In the genomic region with DNA sequence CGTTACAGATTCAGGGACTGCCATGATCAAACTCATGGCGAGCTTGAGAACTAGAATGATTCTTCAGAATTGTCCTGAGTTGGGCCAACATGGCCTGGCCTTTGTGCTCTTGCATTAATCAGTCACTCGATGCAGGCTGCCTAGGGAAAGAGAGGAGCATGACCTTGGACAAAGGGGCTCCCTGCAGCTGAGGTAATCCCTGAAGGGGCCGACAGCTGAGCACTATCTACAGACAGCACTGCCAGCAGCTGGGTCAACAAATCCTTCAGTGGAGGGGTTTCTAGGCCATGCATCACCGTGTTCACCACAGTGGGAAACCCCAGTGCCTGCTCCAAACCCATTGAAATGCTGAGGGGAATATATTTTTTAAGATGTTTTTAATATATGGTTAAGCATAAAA, we compare ENCODE assay signal across 19 cellular contexts.
DNase-seq lines count a peak whose midpoint lies in the region; ATAC-seq and TF ChIP-seq lines count a peak whose summit lies in the region.
"Had no signal": no experiment of that assay in that cellular context is flagged by ENCODE, and none has a peak within 500 bp of the region (broad histone marks: within the 10 kb centered on the region; RNA-seq: fewer than 3 reads in every experiment).

No MANE protein-coding gene starts in this region.

- H3K4me3 Mint-ChIP-seq in CD8-positive, alpha-beta T cell, result no peak overlapping the region
- H3K4me3 Mint-ChIP-seq: activated naive CD8-positive, alpha-beta T cell treated with anti-CD3 and anti-CD28 coated beads for 36 hours; activated T-cell treated with anti-CD3 and anti-CD28 coated beads, Interleukin-2, amount 50 U/mL, for 4 hours; CD14-positive monocyte; stimulated activated naive CD8-positive, alpha-beta T cell treated with anti-CD3 and anti-CD28 coated beads, Interleukin-15, amount 100 ng/mL, for 72 hours had no signal

- POLR2A ChIA-PET in CD8-positive, alpha-beta T cell (lab: Charles Lee), result no interaction called here

- peaks cover 8% of the 10 kb centered on the region for H3K27me3 Mint-ChIP-seq in CD8-positive, alpha-beta T cell (ENCODE audit: low read depth)

- H3K9me3 ChIP-seq in CD8-positive, alpha-beta T cell (ENCODE audit: low read length), result no peaks in the 10 kb centered on the region
- H3K9me3 ChIP-seq: breast epithelium, esophagus muscularis mucosa had no signal

- H3K36me3 Mint-ChIP-seq in CD8-positive, alpha-beta T cell, result no peaks in the 10 kb centered on the region
- H3K36me3 Mint-ChIP-seq: activated naive CD8-positive, alpha-beta T cell treated with anti-CD3 and anti-CD28 coated beads for 36 hours; CD14-positive monocyte had no signal

- H3K9me3 Mint-ChIP-seq in CD8-positive, alpha-beta T cell, result no peaks in the 10 kb centered on the region
- H3K9me3 Mint-ChIP-seq: activated naive CD8-positive, alpha-beta T cell treated with anti-CD3 and anti-CD28 coated beads for 36 hours; activated T-cell treated with anti-CD3 and anti-CD28 coated beads, Interleukin-2, amount 50 U/mL, for 4 hours; CD14-positive monocyte; stimulated activated naive CD8-positive, alpha-beta T cell treated with anti-CD3 and anti-CD28 coated beads, Interleukin-15, amount 100 ng/mL, for 72 hours had no signal

- no peak overlapping the region for H3K27ac Mint-ChIP-seq in CD8-positive, alpha-beta T cell
- H3K27ac Mint-ChIP-seq: activated naive CD8-positive, alpha-beta T cell treated with anti-CD3 and anti-CD28 coated beads for 36 hours; CD14-positive monocyte had no signal

- TF ChIP-seq CTCF in CD8-positive, alpha-beta T cell (IDR thresholded peaks at IDR 0.05), result no peak

- no peaks in the 10 kb centered on the region for H3K4me1 Mint-ChIP-seq in CD8-positive, alpha-beta T cell (ENCODE audit: low read depth)
- H3K4me1 Mint-ChIP-seq: activated naive CD8-positive, alpha-beta T cell treated with anti-CD3 and anti-CD28 coated beads for 36 hours; CD14-positive monocyte; stimulated activated naive CD8-positive, alpha-beta T cell treated with anti-CD3 and anti-CD28 coated beads, Interleukin-15, amount 100 ng/mL, for 72 hours had no signal

- H3K4me3 ChIP-seq in CD8-positive, alpha-beta T cell (ENCODE audit: low read depth, low read length), result no peak overlapping the region
- H3K4me3 ChIP-seq: breast epithelium, esophagus muscularis mucosa had no signal

- CTCF ChIA-PET in CD8-positive, alpha-beta T cell (lab: Charles Lee), result no interaction called here

- H3K27me3 ChIP-seq in CD8-positive, alpha-beta T cell (ENCODE audit: insufficient read depth, low read length), result no peaks in the 10 kb centered on the region
- H3K27me3 ChIP-seq: breast epithelium, esophagus muscularis mucosa had no signal

- intact Hi-C loops in CD8-positive, alpha-beta T cell (cut with DNase I, micrococcal nuclease), result no loop called here

- H3K36me3 ChIP-seq in CD8-positive, alpha-beta T cell (ENCODE audit: insufficient read depth, low read length), result no peaks in the 10 kb centered on the region
- H3K36me3 ChIP-seq: breast epithelium, esophagus muscularis mucosa had no signal

- DNase-seq in NCI-H82 (lab: John Stamatoyannopoulos, UW) (peak; percentile 44), NCI-H82 treated with DMSO at 0.1 percent for 48 hours (lab: John Stamatoyannopoulos, UW; ENCODE audit: unreplicated experiment) (no peak), NCI-H2081 (lab: John Stamatoyannopoulos, UW) (peak; percentile 79 to 92), ecto neural progenitor cell (ENCODE audit: low spot score) (peak; percentile 52)
- no peak for DNase-seq in CD8-positive, alpha-beta T cell
- DNase-seq in activated T-cell treated with anti-CD3 and anti-CD28 coated beads, Interleukin-2, amount 50 U/mL, for 1 hour, result no peak
- no peak for DNase-seq in activated CD4-positive, alpha-beta T cell treated with anti-CD3 and anti-CD28 coated beads for 1 hour
- DNase-seq: activated naive CD8-positive, alpha-beta T cell treated with anti-CD3 and anti-CD28 coated beads for 36 hours; activated T-cell treated with anti-CD3 and anti-CD28 coated beads, Interleukin-2, amount 50 U/mL, for 4 hours; EL; GOT3; NCI-H446 treated with DMSO at 0.1 percent for 48 hours; stimulated activated CD4-positive, alpha-beta T cell treated with anti-CD3 and anti-CD28 coated beads, Interleukin-15, amount 100 ng/mL, for 24 hours; stimulated activated naive CD8-positive, alpha-beta T cell treated with anti-CD3 and anti-CD28 coated beads, Interleukin-15, amount 100 ng/mL, for 72 hours had no signal

- ATAC-seq in CD8-positive, alpha-beta T cell, result no peak
- ATAC-seq in GM18873 (IDR thresholded peaks at IDR 0.05; ENCODE audit: low FRiP score, unreplicated experiment), result no peak
- ATAC-seq: activated T-cell treated with anti-CD3 and anti-CD28 coated beads, Interleukin-2, amount 50 U/mL, for 4 hours; Panc1; stimulated activated naive CD8-positive, alpha-beta T cell treated with anti-CD3 and anti-CD28 coated beads, Interleukin-15, amount 100 ng/mL, for 72 hours had no signal

- no peak overlapping the region for H3K27ac ChIP-seq in CD8-positive, alpha-beta T cell (ENCODE audit: low read depth, low read length)
- H3K27ac ChIP-seq: breast epithelium, esophagus muscularis mucosa had no signal

- H3K4me1 ChIP-seq in CD8-positive, alpha-beta T cell (ENCODE audit: insufficient read depth, low read length), result no peaks in the 10 kb centered on the region
- H3K4me1 ChIP-seq: breast epithelium had no signal

Comparison
In these comparisons a context has a peak if more than half of its experiments do, and no peak if none do; other contexts are left out.
1. DNase-seq: peak in NCI-H82 (single experiment), NCI-H2081 (2 of 2) and ecto neural progenitor cell (single experiment); none in NCI-H82 treated with DMSO at 0.1 percent for 48 hours (single experiment), CD8-positive, alpha-beta T cell (0 of 7), activated T-cell treated with anti-CD3 and anti-CD28 coated beads, Interleukin-2, amount 50 U/mL, for 1 hour (single experiment) and activated CD4-positive, alpha-beta T cell treated with anti-CD3 and anti-CD28 coated beads for 1 hour (single experiment).